ENCODE assay signal across 8 cellular contexts in the genomic region with DNA sequence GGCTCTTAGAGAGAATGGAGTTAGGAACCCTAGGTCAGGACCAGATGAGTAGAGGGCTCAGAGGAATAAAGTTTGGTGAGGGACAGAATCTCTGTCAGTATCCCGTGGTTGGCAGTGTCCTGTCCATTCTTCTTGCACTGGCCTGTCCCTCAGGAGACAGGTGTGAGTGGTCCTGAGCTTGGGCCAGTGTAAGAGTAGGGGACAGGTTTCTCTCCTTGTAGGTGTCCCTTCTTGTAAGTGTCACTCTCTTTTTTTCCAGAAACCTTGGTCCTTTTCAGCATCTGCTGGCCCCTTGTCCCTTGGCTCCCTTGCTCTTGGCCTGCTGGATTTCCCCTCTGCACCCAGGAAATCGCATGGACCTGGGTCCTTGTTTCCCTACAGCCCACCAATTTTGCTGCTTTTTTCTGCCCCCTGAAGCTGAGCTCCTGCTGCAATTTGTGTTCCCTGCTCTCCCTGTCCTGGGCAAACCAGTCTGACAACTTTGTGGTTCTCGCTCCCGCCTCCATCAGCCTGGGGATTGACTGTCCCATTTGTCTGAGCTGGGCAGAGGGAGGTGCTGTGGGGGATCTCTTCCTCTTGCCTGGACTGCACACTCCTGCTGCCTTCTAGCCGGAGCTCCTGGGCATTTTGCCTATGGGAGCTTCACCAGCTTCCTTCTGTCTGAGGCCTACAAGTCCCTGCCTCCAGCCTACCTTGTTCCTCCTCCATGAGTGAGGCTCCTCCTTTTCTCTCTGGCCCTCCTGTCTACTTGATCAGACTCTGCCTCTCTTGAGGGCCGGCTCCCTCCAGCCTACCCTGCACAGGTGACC. TPM values are rescaled to one million over a fixed set of nuclear protein-coding genes. Genes with fewer than 3 reads are reported as not detected.
DNase-seq lines count a peak whose midpoint lies in the region; ATAC-seq and TF ChIP-seq lines count a peak whose summit lies in the region.

No MANE protein-coding gene starts in this region.

- H3K4me3 ChIP-seq in AG04450 (ENCODE audit: low read depth, low read length) (no peak overlapping the region), HEK293 (ENCODE audit: low read depth, low read length) (no peak overlapping the region), osteoblast (ENCODE audit: insufficient read depth, low read length) (no peak overlapping the region), PC-3 (ENCODE audit: low read length) (no peak overlapping the region)

- ATAC-seq in PC-3 (no peak), GM21737 (IDR thresholded peaks at IDR 0.05; ENCODE audit: unreplicated experiment) (no peak)

- H3K9me3 ChIP-seq in AG04450 (ENCODE audit: control insufficient read depth, insufficient read depth, low read length): no peaks in the 10 kb centered on the region
- no peaks in the 10 kb centered on the region for H3K9me3 ChIP-seq in HEK293 (ENCODE audit: control insufficient read depth, insufficient read depth, low read depth, low read length)
- no peaks in the 10 kb centered on the region for H3K9me3 ChIP-seq in osteoblast (ENCODE audit: low read depth, low read length)
- H3K9me3 ChIP-seq in PC-3 (ENCODE audit: low read length): no peaks in the 10 kb centered on the region

- BruUV-seq in PC-3 (replicated peaks; lab: Mats Ljungman, UMichigan): no TSS peak

- H3K79me2 ChIP-seq in osteoblast (ENCODE audit: insufficient read depth, low read length) (peaks cover 85% of the 10 kb centered on the region), PC-3 (ENCODE audit: low read length) (no peaks in the 10 kb centered on the region)

- H3K27me3 ChIP-seq in AG04450 (ENCODE audit: control insufficient read depth, insufficient read depth, low read length) (no peaks in the 10 kb centered on the region), osteoblast (ENCODE audit: insufficient read depth, low read length) (no peaks in the 10 kb centered on the region), PC-3 (ENCODE audit: low read length) (no peaks in the 10 kb centered on the region)

- intact Hi-C loops in PC-3 (cut with micrococcal nuclease): no loop called here

- H3K9me2 ChIP-seq in PC-3 (replicated peaks; ENCODE audit: low read length): no peaks in the 10 kb centered on the region

- no peak for DNase-seq in AG04450 (ENCODE audit: low read depth, low spot score)
- peak; percentile 68 for DNase-seq in globus pallidus (ENCODE audit: low spot score)
- DNase-seq in osteoblast (ENCODE audit: insufficient read length, low spot score, missing footprints): peak; percentile 87
- DNase-seq in PC-3: no peak
- DNase-seq in cerebellar cortex (ENCODE audit: low spot score): no peak

- TF ChIP-seq CTCF in AG04450 (IDR thresholded peaks at IDR 0.05; ENCODE audit: low read depth, low read length) (no peak), HEK293 (tag by site-specific recombination; IDR thresholded peaks at IDR 0.05) (no peak), VCaP (conservative IDR thresholded peaks at IDR 0.05) (no peak; the same call in 1 of the 2 replicates), osteoblast (IDR thresholded peaks at IDR 0.05; ENCODE audit: extremely low read depth, low read depth, low read length) (no peak), PC-3 (conservative IDR thresholded peaks at IDR 0.05; ENCODE audit: low read depth, low read length) (no peak)

- no peaks in the 10 kb centered on the region for H3K36me3 ChIP-seq in HEK293 (ENCODE audit: control insufficient read depth in 2 of 2, insufficient read depth in 1 of 2, low read length in 2 of 2)
- H3K36me3 ChIP-seq in osteoblast (ENCODE audit: insufficient read depth, low read length): no peaks in the 10 kb centered on the region
- H3K36me3 ChIP-seq in PC-3 (ENCODE audit: low read depth, low read length): no peaks in the 10 kb centered on the region

- no peak overlapping the region for H3K9ac ChIP-seq in PC-3 (ENCODE audit: low read length)

- CTCF ChIA-PET in AG04450 (lab: Charles Lee): interaction anchor here (0.9 to 8.7 kb wide), 4 partner anchors 9 to 202 kb away, joined by 3 to 90 read pairs (median 4); no protein-coding TSS in a partner anchor
- CTCF ChIA-PET in HEK293 (lab: Yijun Ruan, JAX): interaction anchor here (0.7 to 1.7 kb wide), 3 partner anchors 13 to 62 kb away, joined by 3 to 6 read pairs (median 3); no protein-coding TSS in a partner anchor
- CTCF ChIA-PET in PC-3 (lab: Charles Lee): no interaction called here

- H2AFZ ChIP-seq in osteoblast (ENCODE audit: low read length) (peak overlapping the region; percentile 3), PC-3 (ENCODE audit: low read length) (no peak overlapping the region)

- POLR2A ChIA-PET in AG04450 (lab: Yijun Ruan, JAX): no interaction called here
- POLR2A ChIA-PET in HEK293 (lab: Yijun Ruan, JAX): interaction anchor here (0.6 kb wide), 1 partner anchor 12 kb away, joined by 3 read pairs; no protein-coding TSS in a partner anchor
- POLR2A ChIA-PET in PC-3 (lab: Charles Lee; ENCODE audit: unreplicated experiment): no interaction called here

- peaks cover 32% of the 10 kb centered on the region for H4K20me1 ChIP-seq in osteoblast (ENCODE audit: insufficient read depth, low read length)
- no peaks in the 10 kb centered on the region for H4K20me1 ChIP-seq in PC-3 (ENCODE audit: low read length)

- H3F3A ChIP-seq in PC-3 (ENCODE audit: low read length, unreplicated experiment): no peaks in the 10 kb centered on the region

- no peak overlapping the region for H3K4me2 ChIP-seq in osteoblast (ENCODE audit: insufficient read depth, low read length)
- H3K4me2 ChIP-seq in PC-3 (ENCODE audit: low read length): no peak overlapping the region

- H3K27ac ChIP-seq in AG04450 (ENCODE audit: low read depth, low read length): peak overlapping the region; percentile 65
- no peak overlapping the region for H3K27ac ChIP-seq in HEK293 (ENCODE audit: extremely low read depth, low read depth, low read length)
- H3K27ac ChIP-seq in VCaP: peak overlapping the region; percentile 99
- H3K27ac ChIP-seq in osteoblast (ENCODE audit: low read depth, low read length): peak overlapping the region; percentile 22
- H3K27ac ChIP-seq in PC-3 (ENCODE audit: low read length): no peak overlapping the region

- H3K4me1 ChIP-seq in HEK293 (ENCODE audit: control insufficient read depth, insufficient read depth, low read length) (peaks cover 6% of the 10 kb centered on the region), osteoblast (ENCODE audit: insufficient read depth, low read length) (peaks cover 57% of the 10 kb centered on the region), PC-3 (ENCODE audit: insufficient read depth, low read length) (no peaks in the 10 kb centered on the region)

TF ChIP-seq in HEK293, 187 proteins besides CTCF, POLR2A, EP300 and RAD21:
- TF ChIP-seq, protein P1, sequence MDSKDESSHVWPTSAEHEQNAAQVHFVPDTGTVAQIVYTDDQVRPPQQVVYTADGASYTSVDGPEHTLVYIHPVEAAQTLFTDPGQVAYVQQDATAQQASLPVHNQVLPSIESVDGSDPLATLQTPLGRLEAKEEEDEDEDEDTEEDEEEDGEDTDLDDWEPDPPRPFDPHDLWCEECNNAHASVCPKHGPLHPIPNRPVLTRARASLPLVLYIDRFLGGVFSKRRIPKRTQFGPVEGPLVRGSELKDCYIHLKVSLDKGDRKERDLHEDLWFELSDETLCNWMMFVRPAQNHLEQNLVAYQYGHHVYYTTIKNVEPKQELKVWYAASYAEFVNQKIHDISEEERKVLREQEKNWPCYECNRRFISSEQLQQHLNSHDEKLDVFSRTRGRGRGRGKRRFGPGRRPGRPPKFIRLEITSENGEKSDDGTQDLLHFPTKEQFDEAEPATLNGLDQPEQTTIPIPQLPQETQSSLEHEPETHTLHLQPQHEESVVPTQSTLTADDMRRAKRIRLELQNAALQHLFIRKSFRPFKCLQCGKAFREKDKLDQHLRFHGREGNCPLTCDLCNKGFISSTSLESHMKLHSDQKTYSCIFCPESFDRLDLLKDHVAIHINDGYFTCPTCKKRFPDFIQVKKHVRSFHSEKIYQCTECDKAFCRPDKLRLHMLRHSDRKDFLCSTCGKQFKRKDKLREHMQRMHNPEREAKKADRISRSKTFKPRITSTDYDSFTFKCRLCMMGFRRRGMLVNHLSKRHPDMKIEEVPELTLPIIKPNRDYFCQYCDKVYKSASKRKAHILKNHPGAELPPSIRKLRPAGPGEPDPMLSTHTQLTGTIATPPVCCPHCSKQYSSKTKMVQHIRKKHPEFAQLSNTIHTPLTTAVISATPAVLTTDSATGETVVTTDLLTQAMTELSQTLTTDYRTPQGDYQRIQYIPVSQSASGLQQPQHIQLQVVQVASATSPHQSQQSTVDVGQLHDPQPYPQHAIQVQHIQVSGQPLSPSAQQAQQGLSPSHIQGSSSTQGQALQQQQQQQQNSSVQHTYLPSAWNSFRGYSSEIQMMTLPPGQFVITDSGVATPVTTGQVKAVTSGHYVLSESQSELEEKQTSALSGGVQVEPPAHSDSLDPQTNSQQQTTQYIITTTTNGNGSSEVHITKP (tag by site-specific recombination; IDR thresholded peaks at IDR 0.05): 0 out of 2 replicates have a peak, but pooled peaks have one; percentile 7
- TF ChIP-seq ZNF660 (tag by site-specific recombination; IDR thresholded peaks at IDR 0.05) (no peak), ZXDB (tag by site-specific recombination; IDR thresholded peaks at IDR 0.05) (no peak), SP2 (tag by site-specific recombination; IDR thresholded peaks at IDR 0.05) (peak; percentile 28; the same call in 1 of the 2 replicates)
TF ChIP-seq in HEK293: peak in this region for 2.

RNA-seq across cellular contexts. Expression of a gene that starts 6.5 kb away (rescaled TPM):
- 27.3 and 32.5 TPM in 2 replicates for polyA plus RNA-seq in AG04450 (2011; rRNA removed)
- 24.3 and 32.1 TPM in 2 replicates for polyA minus RNA-seq in AG04450 (2011; rRNA and poly(A)+ RNA removed)
- total RNA-seq in osteoblast (19.2 and 23.9 TPM in 2 replicates), PC-3 (2014; rRNA removed) (not detected in 2 replicates)

RNA-seq across cellular contexts. Expression of a gene that starts 52.3 kb away (rescaled TPM):
- polyA plus RNA-seq in AG04450 (2011; rRNA removed): 3.9 and 5.2 TPM in 2 replicates
- polyA minus RNA-seq in AG04450 (2011; rRNA and poly(A)+ RNA removed): 1.0 and 1.8 TPM in 2 replicates
- total RNA-seq in osteoblast: 5.1 and 5.9 TPM in 2 replicates
- not detected in 2 replicates for total RNA-seq in PC-3 (2014; rRNA removed)

Comparison
In these comparisons a context has a peak if more than half of its experiments do, and no peak if none do; other contexts are left out.
1. DNase-seq: peak in globus pallidus (single experiment) and osteoblast (single experiment); none in AG04450 (single experiment), PC-3 (single experiment) and cerebellar cortex (single experiment).
2. H3K27ac ChIP-seq: peak in AG04450 (single experiment), VCaP (single experiment) and osteoblast (single experiment); none in HEK293 (single experiment) and PC-3 (single experiment).
3. RNA of a gene that starts 6.5 kb away (total RNA-seq): 19.2 to 23.9 TPM in osteoblast; not detected in PC-3; every median in the first group is over 10 times any median in the second.